Comparison of ENCODE assay signal across 1 cellular context in the genomic region with DNA sequence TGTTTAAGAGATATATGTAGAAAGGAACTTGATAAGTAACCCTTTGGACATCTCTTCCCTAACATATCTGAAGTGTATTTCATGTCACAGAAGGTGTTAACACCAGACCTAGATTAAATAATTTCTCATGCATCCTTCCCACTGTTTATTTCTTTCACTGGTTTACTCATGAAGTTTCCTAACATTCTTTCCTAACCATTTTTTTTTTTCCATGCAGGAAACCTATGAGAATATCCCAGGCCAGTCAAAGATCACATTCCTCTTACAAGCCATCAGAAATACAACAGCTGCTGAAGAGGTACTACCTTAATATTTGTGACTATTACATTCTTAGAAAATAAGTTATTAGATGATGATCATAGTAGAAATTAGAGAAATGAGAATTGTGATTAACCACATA.
TF ChIP-seq lines count a peak whose summit lies in the region.

No MANE protein-coding gene starts in this region.

TF ChIP-seq in GM12878, 131 proteins besides CTCF, POLR2A, EP300 and RAD21 (continued from another document):
- TF ChIP-seq, protein P1, sequence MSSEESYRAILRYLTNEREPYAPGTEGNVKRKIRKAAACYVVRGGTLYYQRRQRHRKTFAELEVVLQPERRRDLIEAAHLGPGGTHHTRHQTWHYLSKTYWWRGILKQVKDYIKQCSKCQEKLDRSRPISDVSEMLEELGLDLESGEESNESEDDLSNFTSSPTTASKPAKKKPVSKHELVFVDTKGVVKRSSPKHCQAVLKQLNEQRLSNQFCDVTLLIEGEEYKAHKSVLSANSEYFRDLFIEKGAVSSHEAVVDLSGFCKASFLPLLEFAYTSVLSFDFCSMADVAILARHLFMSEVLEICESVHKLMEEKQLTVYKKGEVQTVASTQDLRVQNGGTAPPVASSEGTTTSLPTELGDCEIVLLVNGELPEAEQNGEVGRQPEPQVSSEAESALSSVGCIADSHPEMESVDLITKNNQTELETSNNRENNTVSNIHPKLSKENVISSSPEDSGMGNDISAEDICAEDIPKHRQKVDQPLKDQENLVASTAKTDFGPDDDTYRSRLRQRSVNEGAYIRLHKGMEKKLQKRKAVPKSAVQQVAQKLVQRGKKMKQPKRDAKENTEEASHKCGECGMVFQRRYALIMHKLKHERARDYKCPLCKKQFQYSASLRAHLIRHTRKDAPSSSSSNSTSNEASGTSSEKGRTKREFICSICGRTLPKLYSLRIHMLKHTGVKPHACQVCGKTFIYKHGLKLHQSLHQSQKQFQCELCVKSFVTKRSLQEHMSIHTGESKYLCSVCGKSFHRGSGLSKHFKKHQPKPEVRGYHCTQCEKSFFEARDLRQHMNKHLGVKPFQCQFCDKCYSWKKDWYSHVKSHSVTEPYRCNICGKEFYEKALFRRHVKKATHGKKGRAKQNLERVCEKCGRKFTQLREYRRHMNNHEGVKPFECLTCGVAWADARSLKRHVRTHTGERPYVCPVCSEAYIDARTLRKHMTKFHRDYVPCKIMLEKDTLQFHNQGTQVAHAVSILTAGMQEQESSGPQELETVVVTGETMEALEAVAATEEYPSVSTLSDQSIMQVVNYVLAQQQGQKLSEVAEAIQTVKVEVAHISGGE (CRISPR knock-in tag; IDR thresholded peaks at IDR 0.05), result no peak
